ENCODE assay signal across 17 cellular contexts in the genomic region with DNA sequence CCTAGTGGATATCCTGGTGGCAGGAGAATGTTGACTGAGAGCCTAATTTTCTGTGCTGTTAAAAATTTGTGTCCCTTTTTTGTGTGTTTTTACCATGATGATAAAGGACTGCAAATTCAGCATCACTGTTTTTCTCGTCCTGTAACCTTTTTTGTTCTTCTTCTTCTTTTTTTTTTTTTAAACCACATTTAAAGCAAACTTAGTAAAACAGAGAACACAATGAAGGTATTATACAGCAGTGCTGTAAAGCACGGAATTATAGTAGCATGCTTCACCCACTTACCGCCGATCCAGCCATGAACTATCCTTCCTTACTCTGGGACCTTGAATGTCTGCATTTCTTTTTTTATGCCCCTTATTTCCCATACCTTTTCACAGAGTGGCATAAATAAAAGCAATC.
A peak's percentile ranks its signal among the peaks of the same experiment; 100 is the strongest.
DNase-seq lines count a peak whose midpoint lies in the region; ATAC-seq and TF ChIP-seq lines count a peak whose summit lies in the region.
"Had no signal": no experiment of that assay in that cellular context is flagged by ENCODE, and none has a peak within 500 bp of the region (broad histone marks: within the 10 kb centered on the region; RNA-seq: fewer than 3 reads in every experiment).

No MANE protein-coding gene starts in this region.

- H3K9me3 ChIP-seq in Karpas-422 (ENCODE audit: low read length) (no peaks in the 10 kb centered on the region), psoas muscle (no peaks in the 10 kb centered on the region)
- H3K9me3 ChIP-seq: Peyer's patch had no signal

- H3K27me3 Mint-ChIP-seq in activated naive CD4-positive, alpha-beta T cell treated with anti-CD3 and anti-CD28 coated beads, Interleukin-2, amount 50 U/mL, for 24 hours, result no peaks in the 10 kb centered on the region
- no peaks in the 10 kb centered on the region for H3K27me3 Mint-ChIP-seq in activated naive CD4-positive, alpha-beta T cell treated with anti-CD3 and anti-CD28 coated beads for 36 hours (ENCODE audit: low read depth)
- no peaks in the 10 kb centered on the region for H3K27me3 Mint-ChIP-seq in effector memory CD8-positive, alpha-beta T cell
- no peaks in the 10 kb centered on the region for H3K27me3 Mint-ChIP-seq in glutamatergic neuron (ENCODE audit: unreplicated experiment)
- H3K27me3 Mint-ChIP-seq: CD4-positive, CD25-positive, alpha-beta regulatory T cell had no signal

- no peak for DNase-seq in activated naive CD4-positive, alpha-beta T cell treated with anti-CD3 and anti-CD28 coated beads for 36 hours
- DNase-seq in Karpas-422, result no peak
- DNase-seq in effector memory CD8-positive, alpha-beta T cell, result no peak
- no peak for DNase-seq in psoas muscle
- DNase-seq in retina, result no peak
- DNase-seq in glutamatergic neuron, result no peak
- DNase-seq: CD4-positive, CD25-positive, alpha-beta regulatory T cell; DMS53; GM23248; KG1; NCI-H187 treated with DMSO at 0.1 percent for 48 hours; NCI-H446 treated with DMSO at 0.1 percent for 48 hours; NCI-H82; Peyer's patch; Right ventricle myocardium superior had no signal

- peak overlapping the region; percentile 5 for H3K27ac Mint-ChIP-seq in activated naive CD4-positive, alpha-beta T cell treated with anti-CD3 and anti-CD28 coated beads, Interleukin-2, amount 50 U/mL, for 24 hours
- H3K27ac Mint-ChIP-seq in activated naive CD4-positive, alpha-beta T cell treated with anti-CD3 and anti-CD28 coated beads for 36 hours, result no peak overlapping the region
- H3K27ac Mint-ChIP-seq in effector memory CD8-positive, alpha-beta T cell, result peak overlapping the region; percentile 57 to 82
- no peak overlapping the region for H3K27ac Mint-ChIP-seq in glutamatergic neuron (ENCODE audit: unreplicated experiment)

- H3K4me2 ChIP-seq in Karpas-422 (ENCODE audit: low read depth, low read length, poor library complexity, severe bottlenecking), result peak overlapping the region; percentile 66

- ATAC-seq in effector memory CD8-positive, alpha-beta T cell (replicated peaks), result no peak
- no peak for ATAC-seq in psoas muscle
- no peak for ATAC-seq in HG03521 (IDR thresholded peaks at IDR 0.05; ENCODE audit: unreplicated experiment)

- no peak for TF ChIP-seq CTCF in psoas muscle (IDR thresholded peaks at IDR 0.05)
- TF ChIP-seq CTCF in glutamatergic neuron (IDR thresholded peaks at IDR 0.05; ENCODE audit: partially characterized antibody, unreplicated experiment), result no peak

- H3K4me3 Mint-ChIP-seq in activated naive CD4-positive, alpha-beta T cell treated with anti-CD3 and anti-CD28 coated beads, Interleukin-2, amount 50 U/mL, for 24 hours, result no peak overlapping the region
- no peak overlapping the region for H3K4me3 Mint-ChIP-seq in activated naive CD4-positive, alpha-beta T cell treated with anti-CD3 and anti-CD28 coated beads for 36 hours
- no peak overlapping the region for H3K4me3 Mint-ChIP-seq in effector memory CD8-positive, alpha-beta T cell
- no peak overlapping the region for H3K4me3 Mint-ChIP-seq in glutamatergic neuron (ENCODE audit: unreplicated experiment)
- H3K4me3 Mint-ChIP-seq: CD4-positive, CD25-positive, alpha-beta regulatory T cell had no signal

- 87 to 91% (median 91%) methylated on average over 4 of the region's 4 CpGs for WGBS in psoas muscle, 3 donors

- peak overlapping the region; percentile 67 for H3K9ac ChIP-seq in Karpas-422 (ENCODE audit: low read length)
- H3K9ac ChIP-seq: GM23248 had no signal

- peaks cover 38% of the 10 kb centered on the region for H3K4me1 Mint-ChIP-seq in activated naive CD4-positive, alpha-beta T cell treated with anti-CD3 and anti-CD28 coated beads, Interleukin-2, amount 50 U/mL, for 24 hours
- peaks cover 54% of the 10 kb centered on the region for H3K4me1 Mint-ChIP-seq in activated naive CD4-positive, alpha-beta T cell treated with anti-CD3 and anti-CD28 coated beads for 36 hours (ENCODE audit: low read depth)
- peaks cover 10 to 38% of the 10 kb centered on the region in 2 donors for H3K4me1 Mint-ChIP-seq in effector memory CD8-positive, alpha-beta T cell (ENCODE audit: low read depth in 2 of 2)
- peaks cover 3% of the 10 kb centered on the region for H3K4me1 Mint-ChIP-seq in glutamatergic neuron (ENCODE audit: low read depth, unreplicated experiment)

- intact Hi-C loops in activated naive CD4-positive, alpha-beta T cell treated with anti-CD3 and anti-CD28 coated beads for 36 hours (cut with micrococcal nuclease), result loop anchor here (10.0 kb wide), 1 partner anchor 1035 kb away; a partner anchor contains a TSS
- intact Hi-C loops in psoas muscle (cut with DNase I), result no loop called here

- no peaks in the 10 kb centered on the region for H3K79me2 ChIP-seq in Karpas-422 (ENCODE audit: low read length)

- peaks cover 83% of the 10 kb centered on the region for H3K4me1 ChIP-seq in Karpas-422 (ENCODE audit: low read length)
- H3K4me1 ChIP-seq in psoas muscle, result peaks cover 42% of the 10 kb centered on the region

- no peaks in the 10 kb centered on the region for H4K20me1 ChIP-seq in Karpas-422 (ENCODE audit: insufficient read depth, low read depth, low read length)

- H3K36me3 Mint-ChIP-seq in activated naive CD4-positive, alpha-beta T cell treated with anti-CD3 and anti-CD28 coated beads, Interleukin-2, amount 50 U/mL, for 24 hours, result peaks cover 24% of the 10 kb centered on the region
- H3K36me3 Mint-ChIP-seq in activated naive CD4-positive, alpha-beta T cell treated with anti-CD3 and anti-CD28 coated beads for 36 hours (ENCODE audit: low read depth), result peaks cover 8% of the 10 kb centered on the region
- peaks cover 20% of the 10 kb centered on the region for H3K36me3 Mint-ChIP-seq in effector memory CD8-positive, alpha-beta T cell (ENCODE audit: insufficient read depth)
- H3K36me3 Mint-ChIP-seq in glutamatergic neuron (ENCODE audit: unreplicated experiment), result no peaks in the 10 kb centered on the region

- H3K9me2 ChIP-seq in Karpas-422 (replicated peaks; ENCODE audit: insufficient read depth, low read length), result no peaks in the 10 kb centered on the region

- CTCF ChIA-PET in activated naive CD4-positive, alpha-beta T cell treated with anti-CD3 and anti-CD28 coated beads for 36 hours (lab: Charles Lee), result no interaction called here

- H3K4me3 ChIP-seq in Karpas-422 (ENCODE audit: low read length) (no peak overlapping the region), psoas muscle (no peak overlapping the region)
- H3K4me3 ChIP-seq: GM23248, Peyer's patch had no signal

- peak overlapping the region; percentile 62 for H2AFZ ChIP-seq in Karpas-422 (ENCODE audit: low read length)
- H2AFZ ChIP-seq: GM23248 had no signal

- H3K27me3 ChIP-seq in Karpas-422 (ENCODE audit: low read length) (no peaks in the 10 kb centered on the region), psoas muscle (ENCODE audit: insufficient read depth in 3 of 3, low read length in 2 of 3) (no peaks in the 10 kb centered on the region)
- H3K27me3 ChIP-seq: Peyer's patch had no signal

- H3K36me3 ChIP-seq in Karpas-422 (ENCODE audit: insufficient read depth, low read length), result no peaks in the 10 kb centered on the region
- H3K36me3 ChIP-seq in psoas muscle (ENCODE audit: insufficient read depth in 1 of 2, low read depth in 1 of 2), result peaks cover 0 to 4% of the 10 kb centered on the region in 2 donors

- H3K9me3 Mint-ChIP-seq in activated naive CD4-positive, alpha-beta T cell treated with anti-CD3 and anti-CD28 coated beads, Interleukin-2, amount 50 U/mL, for 24 hours, result no peaks in the 10 kb centered on the region
- no peaks in the 10 kb centered on the region for H3K9me3 Mint-ChIP-seq in activated naive CD4-positive, alpha-beta T cell treated with anti-CD3 and anti-CD28 coated beads for 36 hours
- no peaks in the 10 kb centered on the region for H3K9me3 Mint-ChIP-seq in effector memory CD8-positive, alpha-beta T cell
- H3K9me3 Mint-ChIP-seq in glutamatergic neuron (ENCODE audit: unreplicated experiment), result no peaks in the 10 kb centered on the region

- H3K27ac ChIP-seq in Karpas-422 (ENCODE audit: low read length), result peak overlapping the region; percentile 97
- peak overlapping the region; percentile 90 for H3K27ac ChIP-seq in psoas muscle
- H3K27ac ChIP-seq: GM23248, Peyer's patch had no signal

Comparison
In these comparisons a context has a peak if more than half of its experiments do, and no peak if none do; other contexts are left out.
1. H3K27ac Mint-ChIP-seq: peak in activated naive CD4-positive, alpha-beta T cell treated with anti-CD3 and anti-CD28 coated beads, Interleukin-2, amount 50 U/mL, for 24 hours (single experiment) and effector memory CD8-positive, alpha-beta T cell (2 of 2); none in activated naive CD4-positive, alpha-beta T cell treated with anti-CD3 and anti-CD28 coated beads for 36 hours (single experiment) and glutamatergic neuron (single experiment).